1 cellular context compared by ENCODE assay signal in genomic region chr3:27568393-27568792, GRCh38.
TF ChIP-seq lines count a peak whose summit lies in the region.

No MANE protein-coding gene starts in this region.

TF ChIP-seq in H1, 55 proteins besides CTCF, POLR2A, EP300 and RAD21:
- TF ChIP-seq SRF (IDR thresholded peaks at IDR 0.05; ENCODE audit: low read depth, low read length) (no peak), CEBPB (IDR thresholded peaks at IDR 0.05; ENCODE audit: low read depth, low read length) (no peak), CHD1 (IDR thresholded peaks at IDR 0.05; ENCODE audit: low read depth, low read length) (no peak), ATF2 (IDR thresholded peaks at IDR 0.05; ENCODE audit: low read length) (no peak), BACH1 (IDR thresholded peaks at IDR 0.05; ENCODE audit: low read length) (no peak), SIN3A (conservative IDR thresholded peaks at IDR 0.05 in 1 of 2, IDR thresholded peaks at IDR 0.05 in 1 of 2; ENCODE audit: low read depth in 1 of 2, low read length in 2 of 2) (no peak), RXRA (IDR thresholded peaks at IDR 0.05; ENCODE audit: insufficient read depth, low read depth, low read length) (no peak), ATF3 (IDR thresholded peaks at IDR 0.05; ENCODE audit: insufficient read depth, low read depth, low read length) (no peak), TCF12 (IDR thresholded peaks at IDR 0.05; ENCODE audit: low read depth, low read length) (no peak), EZH2 (IDR thresholded peaks at IDR 0.05; ENCODE audit: low read depth, low read length, severe bottlenecking) (no peak), GTF2F1 (IDR thresholded peaks at IDR 0.05; ENCODE audit: borderline replicate concordance, low read depth, low read length) (no peak), ZNF274 (IDR thresholded peaks at IDR 0.05; ENCODE audit: borderline replicate concordance, extremely low read depth, low read length) (no peak), MAX (IDR thresholded peaks at IDR 0.05) (no peak), SP4 (IDR thresholded peaks at IDR 0.05; ENCODE audit: low read length) (no peak), E2F6 (IDR thresholded peaks at IDR 0.05) (no peak), POLR2AphosphoS5 (IDR thresholded peaks at IDR 0.05; ENCODE audit: low read depth, low read length) (no peak), EGR1 (IDR thresholded peaks at IDR 0.05; ENCODE audit: borderline replicate concordance, low read depth, low read length) (no peak), NANOG (IDR thresholded peaks at IDR 0.05; ENCODE audit: insufficient read depth, low read depth, low read length, poor library complexity, severe bottlenecking) (no peak), HDAC6 (IDR thresholded peaks at IDR 0.05; ENCODE audit: low read depth, low read length) (no peak)
